9 cellular contexts compared by ENCODE assay signal in the genomic region with DNA sequence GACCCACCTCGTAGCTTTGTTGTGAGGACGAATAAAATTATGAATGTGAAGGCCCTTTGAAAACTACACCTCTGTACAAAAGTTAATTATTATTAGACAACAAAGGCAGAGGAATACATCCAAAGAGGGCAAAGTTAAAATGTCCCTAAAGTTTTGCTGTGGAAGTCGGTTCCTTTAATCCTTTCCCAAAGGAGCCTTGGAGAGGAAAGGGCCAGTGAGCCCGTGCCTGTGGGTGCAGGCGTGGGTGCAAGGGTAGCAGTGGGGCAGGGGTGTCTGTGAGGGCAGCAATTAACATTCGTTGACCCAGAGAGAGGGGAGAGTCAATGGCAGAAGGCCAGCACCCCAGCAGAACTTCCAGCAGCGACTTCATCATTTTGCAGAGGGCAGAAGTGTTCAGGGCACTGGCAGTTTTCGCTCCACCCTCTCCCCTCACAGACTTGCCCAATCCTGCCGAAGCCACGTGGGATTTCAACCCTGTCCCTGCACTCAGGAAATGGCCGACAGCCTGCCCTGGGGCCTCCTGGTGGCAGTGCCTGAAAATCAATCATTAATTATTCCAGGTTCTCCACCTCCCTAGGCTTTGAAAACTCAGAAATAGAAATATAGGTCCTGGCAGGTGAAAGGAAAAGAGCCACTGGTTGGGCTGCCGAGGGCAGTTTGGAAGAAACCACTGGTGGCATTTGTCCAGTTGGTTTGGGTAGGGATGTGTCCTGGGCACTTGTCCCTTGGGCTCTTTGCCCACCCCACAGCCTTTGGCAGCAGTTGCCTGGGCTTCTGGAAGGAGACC. TPM values are rescaled to one million over a fixed set of nuclear protein-coding genes. Genes with fewer than 3 reads are reported as not detected.
A peak's percentile ranks its signal among the peaks of the same experiment; 100 is the strongest.
DNase-seq lines count a peak whose midpoint lies in the region; ATAC-seq and TF ChIP-seq lines count a peak whose summit lies in the region.
"Had no signal": no experiment of that assay in that cellular context is flagged by ENCODE, and none has a peak within 500 bp of the region (broad histone marks: within the 10 kb centered on the region; RNA-seq: fewer than 3 reads in every experiment).

No MANE protein-coding gene starts in this region.

- no peaks in the 10 kb centered on the region for H3K9me3 Mint-ChIP-seq in stimulated activated naive B cell treated with anti-CD40 and anti-IgM and Interleukin-4, amounts not matched to agents 10 μg/mL and 1 μg/mL and 100 μg/mL, for 72 hours

- H3K36me3 Mint-ChIP-seq in stimulated activated naive B cell treated with anti-CD40 and anti-IgM and Interleukin-4, amounts not matched to agents 10 μg/mL and 1 μg/mL and 100 μg/mL, for 72 hours, result no peaks in the 10 kb centered on the region

- TF ChIP-seq POLR2A in heart left ventricle (IDR thresholded peaks at IDR 0.05), result no peak

- no peak overlapping the region for H3K4me3 ChIP-seq in HAP-1
- H3K4me3 ChIP-seq in SJSA1, result no peak overlapping the region
- H3K4me3 ChIP-seq in heart left ventricle, result no peak overlapping the region

- 52 to 62% (median 60%) methylated on average over 11 to 12 of the region's 12 CpGs for WGBS in heart left ventricle, 4 donors

- H3K27me3 ChIP-seq in HAP-1 (ENCODE audit: low read depth) (peaks cover 5% of the 10 kb centered on the region), SJSA1 (replicated peaks) (no peaks in the 10 kb centered on the region), heart left ventricle (peaks cover 8 to 19% (median 13%) of the 10 kb centered on the region in 9 donors)

- H3K4me1 ChIP-seq in HAP-1 (peaks cover 13% of the 10 kb centered on the region), SJSA1 (replicated peaks) (peaks cover 52% of the 10 kb centered on the region), heart left ventricle (peaks cover 0 to 22% (median 9%) of the 10 kb centered on the region in 12 donors)
- H3K4me1 ChIP-seq: parathyroid adenoma had no signal

- H3K27ac Mint-ChIP-seq in stimulated activated naive B cell treated with anti-CD40 and anti-IgM and Interleukin-4, amounts not matched to agents 10 μg/mL and 1 μg/mL and 100 μg/mL, for 72 hours, result no peak overlapping the region

- DNase-seq in HAP-1 (ENCODE audit: low spot score in 2 of 2) (peak; percentile 6 to 53), SJSA1 (ENCODE audit: low read depth in 1 of 2, low spot score in 2 of 2) (peak; percentile 83 to 86), heart left ventricle (peak in 3 of 5 donors; percentile 47 to 50 (median 50)), sciatic nerve (ENCODE audit: low spot score) (no peak), amniotic stem cell (lab: John Stamatoyannopoulos, UW) (no peak), GM13976 (ENCODE audit: low spot score) (no peak), GM19238 (ENCODE audit: insufficient read length, low spot score) (no peak)
- DNase-seq in stimulated activated naive B cell treated with anti-CD40 and anti-IgM and Interleukin-4, amounts not matched to agents 10 μg/mL and 1 μg/mL and 100 μg/mL, for 72 hours, result no peak

- no peak overlapping the region for H3K4me3 Mint-ChIP-seq in stimulated activated naive B cell treated with anti-CD40 and anti-IgM and Interleukin-4, amounts not matched to agents 10 μg/mL and 1 μg/mL and 100 μg/mL, for 72 hours

- peak overlapping the region; percentile 98 for H3K27ac ChIP-seq in SJSA1
- peak overlapping the region in 10 of 12 donors; percentile 43 to 69 (median 52) for H3K27ac ChIP-seq in heart left ventricle
- H3K27ac ChIP-seq: parathyroid adenoma had no signal

- peaks cover 47 to 49% of the 10 kb centered on the region in 2 donors for H3K27me3 Mint-ChIP-seq in stimulated activated naive B cell treated with anti-CD40 and anti-IgM and Interleukin-4, amounts not matched to agents 10 μg/mL and 1 μg/mL and 100 μg/mL, for 72 hours

- in situ Hi-C loops in HAP-1 (cut with MboI; ENCODE audit: low sequenced_read_pairs) (no loop called here), GM13976 (cut with MboI; ENCODE audit: low sequenced_read_pairs, unreplicated experiment) (no loop called here)

- intact Hi-C loops in heart left ventricle (cut with DNase I), result no loop called here
- intact Hi-C loops in sciatic nerve (cut with DNase I), result no loop called here

- TF ChIP-seq CTCF in heart left ventricle (IDR thresholded peaks at IDR 0.05) (peak in 6 of 12 donors; percentile 5 to 24 (median 16)), GM13976 (IDR thresholded peaks at IDR 0.05; ENCODE audit: borderline replicate concordance, control extremely low read depth, extremely low read depth, insufficient read depth, missing control alignments) (no peak)

- H3K36me3 ChIP-seq in HAP-1 (replicated peaks) (no peaks in the 10 kb centered on the region), SJSA1 (no peaks in the 10 kb centered on the region), heart left ventricle (no peaks in the 10 kb centered on the region)

- no peaks in the 10 kb centered on the region for H3K9me3 ChIP-seq in HAP-1
- H3K9me3 ChIP-seq in SJSA1 (replicated peaks), result no peaks in the 10 kb centered on the region
- H3K9me3 ChIP-seq in heart left ventricle, result no peaks in the 10 kb centered on the region

- peaks cover 0 to under 1% of the 10 kb centered on the region in 2 donors for H3K4me1 Mint-ChIP-seq in stimulated activated naive B cell treated with anti-CD40 and anti-IgM and Interleukin-4, amounts not matched to agents 10 μg/mL and 1 μg/mL and 100 μg/mL, for 72 hours

- ATAC-seq in heart left ventricle (peak; percentile 31 to 71 (median 56)), sciatic nerve (peak; percentile 66)
- no peak for ATAC-seq in stimulated activated naive B cell treated with anti-CD40 and anti-IgM and Interleukin-4, amounts not matched to agents 10 μg/mL and 1 μg/mL and 100 μg/mL, for 72 hours (replicated peaks)

RNA-seq across cellular contexts. Expression of a gene that starts 4.2 kb away (rescaled TPM):
- total RNA-seq in SJSA1 (2014; rRNA removed; shearing (Covaris generic)), result not detected in 2 replicates
- total RNA-seq in heart left ventricle (1 to 10 TPM in 2 of 9 donors, under 1 TPM in 4, not detected in 3; 0.44 to 2.3 (median 0.65) TPM), sciatic nerve (1.2 TPM)
- under 1 TPM in 1 of 2 donors, not detected in 1; 0.53 TPM for polyA plus RNA-seq in heart left ventricle

Comparison
In these comparisons a context has a peak if more than half of its experiments do, and no peak if none do; other contexts are left out.
1. DNase-seq: peak in HAP-1 (2 of 2), SJSA1 (2 of 2) and heart left ventricle (3 of 5); none in sciatic nerve (single experiment), amniotic stem cell (single experiment), GM13976 (single experiment), GM19238 (single experiment) and stimulated activated naive B cell treated with anti-CD40 and anti-IgM and Interleukin-4, amounts not matched to agents 10 μg/mL and 1 μg/mL and 100 μg/mL, for 72 hours (single experiment).
2. ATAC-seq: peak in heart left ventricle (4 of 4) and sciatic nerve (single experiment); none in stimulated activated naive B cell treated with anti-CD40 and anti-IgM and Interleukin-4, amounts not matched to agents 10 μg/mL and 1 μg/mL and 100 μg/mL, for 72 hours (0 of 2).